ENCODE assay signal across 8 cellular contexts in genomic region chr20:32356935-32357868, GRCh38. TPM values are rescaled to one million over a fixed set of nuclear protein-coding genes. Genes with fewer than 3 reads are reported as not detected.
A peak's percentile ranks its signal among the peaks of the same experiment; 100 is the strongest.
DNase-seq lines count a peak whose midpoint lies in the region; ATAC-seq and TF ChIP-seq lines count a peak whose summit lies in the region.

No MANE protein-coding gene starts in this region.

- H3K4me1 Mint-ChIP-seq in CD4-positive, alpha-beta memory T cell = peaks cover 21 to 44% (median 31%) of the 10 kb centered on the region in 4 donors
- peaks cover 52% of the 10 kb centered on the region for H3K4me1 Mint-ChIP-seq in activated CD8-positive, alpha-beta T cell treated with anti-CD3 and anti-CD28 coated beads for 36 hours (ENCODE audit: low read depth)

- H3K9me3 Mint-ChIP-seq in CD4-positive, alpha-beta memory T cell = peaks cover 0 to 3% (median 0%) of the 10 kb centered on the region in 8 donors
- H3K9me3 Mint-ChIP-seq in activated CD8-positive, alpha-beta T cell treated with anti-CD3 and anti-CD28 coated beads for 36 hours = no peaks in the 10 kb centered on the region

- peak overlapping the region; percentile 48 to 85 for H3K4me3 ChIP-seq in CD4-positive, alpha-beta memory T cell (ENCODE audit: low read length in 2 of 2)

- peak overlapping the region; percentile 98 to 99 (median 99) for H3K27ac Mint-ChIP-seq in CD4-positive, alpha-beta memory T cell
- H3K27ac Mint-ChIP-seq in activated CD8-positive, alpha-beta T cell treated with anti-CD3 and anti-CD28 coated beads for 36 hours = peak overlapping the region; percentile 100

- no peaks in the 10 kb centered on the region for H3K27me3 ChIP-seq in CD4-positive, alpha-beta memory T cell (ENCODE audit: insufficient read depth, low read length)

- H3K4me1 ChIP-seq in CD4-positive, alpha-beta memory T cell (ENCODE audit: insufficient read depth, low read length) = peaks cover 33% of the 10 kb centered on the region

- intact Hi-C loops in CD4-positive, alpha-beta memory T cell (cut with micrococcal nuclease) = no loop called here
- intact Hi-C loops in activated CD8-positive, alpha-beta T cell treated with anti-CD3 and anti-CD28 coated beads for 36 hours (cut with micrococcal nuclease) = no loop called here
- intact Hi-C loops in Right ventricle myocardium superior (cut with DNase I) = no loop called here

- no peaks in the 10 kb centered on the region for H3K9me3 ChIP-seq in CD4-positive, alpha-beta memory T cell (ENCODE audit: control insufficient read depth in 1 of 2, low read length in 2 of 2)

- peak in 1 of 5 donors; percentile 40 for DNase-seq in CD4-positive, alpha-beta memory T cell
- DNase-seq in activated CD8-positive, alpha-beta T cell treated with anti-CD3 and anti-CD28 coated beads for 36 hours = no peak
- no peak for DNase-seq in Right ventricle myocardium superior
- peak; percentile 22 for DNase-seq in pons (ENCODE audit: low spot score)
- DNase-seq in central memory CD4-positive, alpha-beta T cell = no peak

- ATAC-seq in HG03280 (IDR thresholded peaks at IDR 0.05; ENCODE audit: unreplicated experiment) = peak; percentile 0
- no peak for ATAC-seq in activated CD8-positive, alpha-beta T cell treated with anti-CD3 and anti-CD28 coated beads for 36 hours
- peak; percentile 8 for ATAC-seq in Right ventricle myocardium superior (ENCODE audit: poor library complexity)
- no peak for ATAC-seq in GM19023 (IDR thresholded peaks at IDR 0.05; ENCODE audit: unreplicated experiment)
- ATAC-seq in HG03135 (IDR thresholded peaks at IDR 0.05; ENCODE audit: unreplicated experiment) = no peak

- peak overlapping the region; percentile 91 to 98 (median 97) for H3K4me3 Mint-ChIP-seq in CD4-positive, alpha-beta memory T cell
- H3K4me3 Mint-ChIP-seq in activated CD8-positive, alpha-beta T cell treated with anti-CD3 and anti-CD28 coated beads for 36 hours = peak overlapping the region; percentile 96

- peak overlapping the region; percentile 92 for H3K27ac ChIP-seq in CD4-positive, alpha-beta memory T cell (ENCODE audit: low read depth, low read length)

- CTCF ChIA-PET in CD4-positive, alpha-beta memory T cell (lab: Charles Lee; ENCODE audit: partially characterized antibody) = interaction anchor here (0.5 to 1.6 kb wide), 3 partner anchors 72 to 179 kb away, joined by 3 read pairs; partner anchors contain the start of gene KIF3B
- CTCF ChIA-PET in activated CD8-positive, alpha-beta T cell treated with anti-CD3 and anti-CD28 coated beads for 36 hours (lab: Charles Lee) = interaction anchor here (1.3 to 1.6 kb wide), 3 partner anchors 27 to 152 kb away, joined by 3 read pairs; no protein-coding TSS in a partner anchor

- no peaks in the 10 kb centered on the region for H3K36me3 ChIP-seq in CD4-positive, alpha-beta memory T cell (ENCODE audit: insufficient read depth, low read length)

- POLR2A ChIA-PET in CD4-positive, alpha-beta memory T cell (lab: Charles Lee; ENCODE audit: partially characterized antibody) = interaction anchor here (0.6 to 3.9 kb wide), 19 partner anchors 10 to 756 kb away, joined by 3 to 44 read pairs (median 5); partner anchors contain the start of gene TM9SF4
- POLR2A ChIA-PET in activated CD8-positive, alpha-beta T cell treated with anti-CD3 and anti-CD28 coated beads for 36 hours (lab: Charles Lee) = interaction anchor here (0.8 to 6.5 kb wide), 13 partner anchors 10 to 153 kb away, joined by 3 to 47 read pairs (median 4); partner anchors contain the start of gene KIF3B

- no peak for TF ChIP-seq CTCF in activated CD8-positive, alpha-beta T cell treated with anti-CD3 and anti-CD28 coated beads for 36 hours (IDR thresholded peaks at IDR 0.05)

- no peaks in the 10 kb centered on the region for H3K27me3 Mint-ChIP-seq in CD4-positive, alpha-beta memory T cell
- H3K27me3 Mint-ChIP-seq in activated CD8-positive, alpha-beta T cell treated with anti-CD3 and anti-CD28 coated beads for 36 hours = no peaks in the 10 kb centered on the region

- peaks cover 0 to 19% of the 10 kb centered on the region in 2 donors for H3K36me3 Mint-ChIP-seq in CD4-positive, alpha-beta memory T cell
- peaks cover 25% of the 10 kb centered on the region for H3K36me3 Mint-ChIP-seq in activated CD8-positive, alpha-beta T cell treated with anti-CD3 and anti-CD28 coated beads for 36 hours (ENCODE audit: low read depth)

RNA-seq across cellular contexts. Expression of gene ASXL1, which starts 0.9 kb away (rescaled TPM):
- 100 to 1,000 TPM; 126 to 127 TPM for total RNA-seq in CD4-positive, alpha-beta memory T cell
- polyA plus RNA-seq in CD4-positive, alpha-beta memory T cell = 10 to 100 TPM in 1 of 2 donors, 1 to 10 TPM in 1; 8.8 to 20.1 TPM
- 100 to 1,000 TPM; 129 to 137 TPM for total RNA-seq in activated CD8-positive, alpha-beta T cell treated with anti-CD3 and anti-CD28 coated beads for 36 hours
- 24.5 TPM for total RNA-seq in Right ventricle myocardium superior

Comparison
In these comparisons a context has a peak if more than half of its experiments do, and no peak if none do; other contexts are left out.
1. ATAC-seq: peak in HG03280 (single experiment) and Right ventricle myocardium superior (single experiment); none in activated CD8-positive, alpha-beta T cell treated with anti-CD3 and anti-CD28 coated beads for 36 hours (single experiment), GM19023 (single experiment) and HG03135 (single experiment).